ENCODE assay signal across 1 cellular context in genomic region chr19:459724-460511, GRCh38.
TF ChIP-seq lines count a peak whose summit lies in the region.

No MANE protein-coding gene starts in this region.

TF ChIP-seq in HepG2, 621 proteins besides CTCF, POLR2A, EP300 and RAD21 (continued from another document and continues in another):
- TF ChIP-seq ZNF580 (CRISPR knock-in tag; IDR thresholded peaks at IDR 0.05; ENCODE audit: borderline replicate concordance, low read depth) (no peak), CENPT (CRISPR knock-in tag; IDR thresholded peaks at IDR 0.05; ENCODE audit: low read depth) (no peak), YEATS4 (CRISPR knock-in tag; IDR thresholded peaks at IDR 0.05; ENCODE audit: borderline replicate concordance) (peak; percentile 37), IRF2 (CRISPR knock-in tag; IDR thresholded peaks at IDR 0.05) (peak; percentile 54; the same call in 1 of the 2 replicates), ELF4 (CRISPR knock-in tag; IDR thresholded peaks at IDR 0.05; ENCODE audit: borderline replicate concordance) (0 out of 2 replicates have a peak, but pooled peaks have one; percentile 64), ETV5 (CRISPR knock-in tag; IDR thresholded peaks at IDR 0.05; ENCODE audit: borderline replicate concordance) (0 out of 2 replicates have a peak, but pooled peaks have one; percentile 16), TERF1 (CRISPR knock-in tag; IDR thresholded peaks at IDR 0.05) (no peak), SSRP1 (CRISPR knock-in tag; IDR thresholded peaks at IDR 0.05) (no peak), ZNF670 (CRISPR knock-in tag; IDR thresholded peaks at IDR 0.05; ENCODE audit: borderline replicate concordance) (no peak), ZNF382 (CRISPR knock-in tag; IDR thresholded peaks at IDR 0.05; ENCODE audit: borderline replicate concordance) (no peak), ZMAT5 (CRISPR knock-in tag; IDR thresholded peaks at IDR 0.05; ENCODE audit: borderline replicate concordance, low read depth) (no peak), ZNF761 (CRISPR knock-in tag; conservative IDR thresholded peaks at IDR 0.05) (no peak), HNF1A (IDR thresholded peaks at IDR 0.05; ENCODE audit: low read depth) (no peak), HNF1A (CRISPR knock-in tag; IDR thresholded peaks at IDR 0.05; ENCODE audit: borderline replicate concordance) (peak; percentile 11; the same call in 1 of the 2 replicates), GRHL1 (CRISPR knock-in tag; conservative IDR thresholded peaks at IDR 0.05) (no peak), RXRB (CRISPR knock-in tag; IDR thresholded peaks at IDR 0.05; ENCODE audit: borderline replicate concordance) (no peak), TFE3 (CRISPR knock-in tag; IDR thresholded peaks at IDR 0.05) (peak; percentile 81), MIXL1 (CRISPR knock-in tag; IDR thresholded peaks at IDR 0.05) (no peak), ZNF205 (CRISPR knock-in tag; IDR thresholded peaks at IDR 0.05) (0 out of 2 replicates have a peak, but pooled peaks have one; percentile 17), POLR2G (IDR thresholded peaks at IDR 0.05; ENCODE audit: low read depth, low read length) (peak; percentile 57; the same call in 1 of the 2 replicates), POLR2AphosphoS5 (IDR thresholded peaks at IDR 0.05; ENCODE audit: low read depth, low read length) (peak; percentile 49), ZBTB44 (CRISPR knock-in tag; IDR thresholded peaks at IDR 0.05) (no peak), ZNF543 (CRISPR knock-in tag; IDR thresholded peaks at IDR 0.05) (no peak), ATM (IDR thresholded peaks at IDR 0.05; ENCODE audit: borderline replicate concordance) (no peak), FOXA3 (CRISPR knock-in tag; IDR thresholded peaks at IDR 0.05) (peak; percentile 32; the same call in 1 of the 2 replicates), ZFY (CRISPR knock-in tag; IDR thresholded peaks at IDR 0.05) (peak; percentile 60; the same call in 1 of the 2 replicates), MTF2 (CRISPR knock-in tag; IDR thresholded peaks at IDR 0.05; ENCODE audit: borderline replicate concordance) (peak; percentile 74; the same call in 1 of the 2 replicates), ARNTL (CRISPR knock-in tag; IDR thresholded peaks at IDR 0.05) (no peak), KAT7 (CRISPR knock-in tag; IDR thresholded peaks at IDR 0.05; ENCODE audit: borderline replicate concordance) (0 out of 2 replicates have a peak, but pooled peaks have one; percentile 30), ZNF281 (CRISPR knock-in tag; IDR thresholded peaks at IDR 0.05; ENCODE audit: borderline replicate concordance) (peak; percentile 82), HMG20B (CRISPR knock-in tag; conservative IDR thresholded peaks at IDR 0.05) (no peak), PHB2 (IDR thresholded peaks at IDR 0.05; ENCODE audit: partially characterized antibody) (no peak), FOXK1 (CRISPR knock-in tag; IDR thresholded peaks at IDR 0.05; ENCODE audit: borderline replicate concordance, low read depth) (peak; percentile 46; the same call in 1 of the 2 replicates), ZNF552 (CRISPR knock-in tag; IDR thresholded peaks at IDR 0.05; ENCODE audit: borderline replicate concordance) (no peak), DNMT3B (CRISPR knock-in tag; conservative IDR thresholded peaks at IDR 0.05) (no peak), KMT2B (CRISPR knock-in tag; IDR thresholded peaks at IDR 0.05) (peak; percentile 24; the same call in 1 of the 2 replicates), KDM6A (CRISPR knock-in tag; IDR thresholded peaks at IDR 0.05; ENCODE audit: low read depth) (no peak), ZNF777 (CRISPR knock-in tag; IDR thresholded peaks at IDR 0.05) (peak; percentile 41; the same call in 1 of the 2 replicates), CBX1 (IDR thresholded peaks at IDR 0.05; ENCODE audit: low read depth) (no peak), ZNF292 (CRISPR knock-in tag; IDR thresholded peaks at IDR 0.05; ENCODE audit: borderline replicate concordance, low read depth) (no peak), ZNF333 (CRISPR knock-in tag; IDR thresholded peaks at IDR 0.05; ENCODE audit: borderline replicate concordance) (0 out of 2 replicates have a peak, but pooled peaks have one; percentile 15), ZNF230 (CRISPR knock-in tag; IDR thresholded peaks at IDR 0.05) (no peak), ZFX (CRISPR knock-in tag; IDR thresholded peaks at IDR 0.05; ENCODE audit: low read depth) (peak; percentile 75), MAZ (IDR thresholded peaks at IDR 0.05; ENCODE audit: borderline replicate concordance, low read depth, low read length) (0 out of 2 replicates have a peak, but pooled peaks have one; percentile 49), MAZ (CRISPR knock-in tag; IDR thresholded peaks at IDR 0.05; ENCODE audit: low read depth) (peak; percentile 42), ADNP (CRISPR knock-in tag; IDR thresholded peaks at IDR 0.05) (no peak), HDAC2 (CRISPR knock-in tag; IDR thresholded peaks at IDR 0.05) (peak; percentile 19; the same call in 1 of the 2 replicates), ZNF619 (CRISPR knock-in tag; IDR thresholded peaks at IDR 0.05) (no peak), AKAP8 (CRISPR knock-in tag; IDR thresholded peaks at IDR 0.05) (peak; percentile 73; the same call in 1 of the 2 replicates), TGIF2 (CRISPR knock-in tag; IDR thresholded peaks at IDR 0.05) (peak; percentile 40; the same call in 1 of the 2 replicates), ERF (CRISPR knock-in tag; IDR thresholded peaks at IDR 0.05) (no peak), SPEN (CRISPR knock-in tag; IDR thresholded peaks at IDR 0.05; ENCODE audit: low read depth) (peak; percentile 47; the same call in 1 of the 2 replicates), SRSF4 (IDR thresholded peaks at IDR 0.05; ENCODE audit: low read depth, low read length, poor library complexity, severe bottlenecking) (no peak), AGO2 (optimal IDR thresholded peaks at IDR 0.05; ENCODE audit: low read depth, low read length) (no peak), MTA3 (CRISPR knock-in tag; IDR thresholded peaks at IDR 0.05) (no peak), ZNF354B (CRISPR knock-in tag; IDR thresholded peaks at IDR 0.05) (no peak), HDAC1 (CRISPR knock-in tag; IDR thresholded peaks at IDR 0.05) (peak; percentile 35; the same call in 1 of the 2 replicates), TFAP4 (IDR thresholded peaks at IDR 0.05; ENCODE audit: borderline replicate concordance, low read depth) (peak; percentile 53; the same call in 1 of the 2 replicates), ZNF746 (CRISPR knock-in tag; IDR thresholded peaks at IDR 0.05) (peak; percentile 78; the same call in 1 of the 2 replicates), IKZF1 (IDR thresholded peaks at IDR 0.05) (no peak)
